Comparison of ENCODE assay signal across 16 cellular contexts in genomic region chr3:32262201-32262600, GRCh38. TPM values are rescaled to one million over a fixed set of nuclear protein-coding genes. Genes with fewer than 3 reads are reported as not detected.
A peak's percentile ranks its signal among the peaks of the same experiment; 100 is the strongest.
DNase-seq lines count a peak whose midpoint lies in the region; ATAC-seq and TF ChIP-seq lines count a peak whose summit lies in the region.
"Had no signal": no experiment of that assay in that cellular context is flagged by ENCODE, and none has a peak within 500 bp of the region (broad histone marks: within the 10 kb centered on the region; RNA-seq: fewer than 3 reads in every experiment).

No MANE protein-coding gene starts in this region.

- H3K4me3 ChIP-seq in HCT116 (replicated peaks in 1 of 2; ENCODE audit: low read depth in 1 of 2, low read length in 2 of 2) (no peak overlapping the region), endodermal cell (ENCODE audit: low read length) (no peak overlapping the region)
- H3K4me3 ChIP-seq: GM23248 had no signal

- no peak overlapping the region for H3K9ac ChIP-seq in H9 (ENCODE audit: extremely low read depth, insufficient read length, low read length)
- H3K9ac ChIP-seq in HCT116 (ENCODE audit: low read length) = no peak overlapping the region
- no peak overlapping the region for H3K9ac ChIP-seq in endodermal cell (ENCODE audit: extremely low read depth, low read length, poor library complexity, severe bottlenecking)
- H3K9ac ChIP-seq: GM23248 had no signal

- H3K4me1 ChIP-seq in H9 (ENCODE audit: insufficient read depth, low read length) = no peaks in the 10 kb centered on the region
- peaks cover 0 to 4% of the 10 kb centered on the region in 2 experiments; a peak in 1 of 4 replicates for H3K4me1 ChIP-seq in HCT116 (ENCODE audit: control insufficient read depth in 1 of 2, insufficient read depth in 2 of 2, low read length in 2 of 2)
- no peaks in the 10 kb centered on the region for H3K4me1 ChIP-seq in endodermal cell (ENCODE audit: control insufficient read depth, insufficient read depth, low read length)

- H3K9me3 ChIP-seq in H9 (ENCODE audit: control insufficient read depth, low read depth, low read length) (no peaks in the 10 kb centered on the region), HCT116 (ENCODE audit: control insufficient read depth in 1 of 2, insufficient read depth in 1 of 2, low read depth in 1 of 2, low read length in 2 of 2) (no peaks in the 10 kb centered on the region), endodermal cell (ENCODE audit: control insufficient read depth, low read length) (no peaks in the 10 kb centered on the region)

- WGBS in H9 (ENCODE audit: extremely low coverage, insufficient read length, low lambda C conversion rate) = no CpG with 5 or more reads among the region's 2 CpGs
- 98 to 100% methylated on average over 1 to 2 of the region's 2 CpGs for WGBS in endodermal cell (ENCODE audit: insufficient coverage in 1 of 2, insufficient read length in 1 of 2), 2 experiments

- TF ChIP-seq CTCF in H9 (conservative IDR thresholded peaks at IDR 0.05) (peak; percentile 14; the same call in 1 of the 3 replicates), HCT116 (IDR thresholded peaks at IDR 0.05 in 2 of 3, conservative IDR thresholded peaks at IDR 0.05 in 1 of 3; ENCODE audit: borderline replicate concordance in 1 of 3, insufficient read depth in 1 of 3, low read depth in 2 of 3, low read length in 2 of 3) (no peak), endodermal cell (conservative IDR thresholded peaks at IDR 0.05) (peak; percentile 30), omental fat pad (IDR thresholded peaks at IDR 0.05) (no peak)

- no peaks in the 10 kb centered on the region for H3K4me1 Mint-ChIP-seq in H9
- peaks cover 4% of the 10 kb centered on the region for H3K4me1 Mint-ChIP-seq in endodermal cell

- H2BK5ac ChIP-seq in H9 (ENCODE audit: insufficient read length, low read length) = no peak overlapping the region

- no peak overlapping the region for H3T11ph ChIP-seq in H9 (ENCODE audit: low read length)

- H3K4ac ChIP-seq in H9 (ENCODE audit: low read depth, low read length) = no peak overlapping the region

- no peaks in the 10 kb centered on the region for H3K9me2 ChIP-seq in HCT116 (ENCODE audit: insufficient read depth)

- no peak overlapping the region for H3K4me3 Mint-ChIP-seq in H9
- no peak overlapping the region for H3K4me3 Mint-ChIP-seq in endodermal cell
- H3K4me3 Mint-ChIP-seq: CD4-positive, alpha-beta memory T cell; HFFc6 had no signal

- no peak overlapping the region for H3K23ac ChIP-seq in H9 (ENCODE audit: insufficient read length, low read depth, low read length)

- H2BK20ac ChIP-seq in H9 (ENCODE audit: low read depth, low read length, poor library complexity, severe bottlenecking) = no peak overlapping the region

- H2BK15ac ChIP-seq in H9 (ENCODE audit: low read depth, low read length) = no peak overlapping the region

- no peaks in the 10 kb centered on the region; a peak in 3 of 5 replicates for H3K9me3 Mint-ChIP-seq in H9
- H3K9me3 Mint-ChIP-seq in endodermal cell = no peaks in the 10 kb centered on the region
- H3K9me3 Mint-ChIP-seq: HFFc6 had no signal

- H4K20me1 ChIP-seq in H9 (ENCODE audit: control insufficient read depth, insufficient read depth, insufficient read length) (no peaks in the 10 kb centered on the region), HCT116 (ENCODE audit: insufficient read depth) (no peaks in the 10 kb centered on the region)

- no peak overlapping the region for H2BK12ac ChIP-seq in H9 (ENCODE audit: insufficient read length, low read depth, low read length)

- H2AFZ ChIP-seq in H9 (ENCODE audit: low read length) = no peak overlapping the region
- H2AFZ ChIP-seq in HCT116 (ENCODE audit: low read depth, low read length, poor library complexity, severe bottlenecking) = no peak overlapping the region
- H2AFZ ChIP-seq: GM23248 had no signal

- no peak for TF ChIP-seq RAD21 in HCT116 (IDR thresholded peaks at IDR 0.05; ENCODE audit: low read depth)

- POLR2A ChIA-PET in HCT116 (lab: Charles Lee) = no interaction called here

- H2AK5ac ChIP-seq in H9 (ENCODE audit: insufficient read length, low read length) = no peak overlapping the region

- H3K18ac ChIP-seq in H9 (ENCODE audit: insufficient read length, low read depth, low read length) = no peak overlapping the region

- no peak for DNase-seq in H9
- DNase-seq in HCT116 (ENCODE audit: low read depth, low spot score) = no peak
- DNase-seq in endodermal cell = no peak
- no peak for DNase-seq in NCI-H2227 (lab: John Stamatoyannopoulos, UW; ENCODE audit: unreplicated experiment)
- DNase-seq in omental fat pad (ENCODE audit: low spot score) = no peak
- DNase-seq in activated T-cell treated with anti-CD3 and anti-CD28 coated beads, Interleukin-2, amount 50 U/mL, for 48 hours = no peak
- DNase-seq: C1 segment of cervical spinal cord; Calu3; CD4-positive, alpha-beta memory T cell; COR-L47; DMS53; DMS79 treated with DMSO at 0.1 percent for 48 hours; GF-D8; GM23248; H7; HFFc6 had no signal

- H4K5ac ChIP-seq in H9 (ENCODE audit: insufficient read length, low read depth, low read length) = no peak overlapping the region

- peak; percentile 72 for ATAC-seq in HCT116
- no peak for ATAC-seq in omental fat pad (ENCODE audit: low FRiP score)

- H3K4me2 ChIP-seq in H9 (ENCODE audit: insufficient read depth, insufficient read length, low read length) = no peak overlapping the region
- H3K4me2 ChIP-seq in HCT116 (ENCODE audit: low read length) = no peak overlapping the region

- no peak overlapping the region for H3K14ac ChIP-seq in H9 (ENCODE audit: insufficient read depth, low read length)

- H3K23me2 ChIP-seq in H9 (ENCODE audit: insufficient read length, low read depth, low read length, poor library complexity, severe bottlenecking) = no peaks in the 10 kb centered on the region

- no peak overlapping the region for H3K27ac Mint-ChIP-seq in H9
- H3K27ac Mint-ChIP-seq in endodermal cell = no peak overlapping the region
- H3K27ac Mint-ChIP-seq: CD4-positive, alpha-beta memory T cell; HFFc6 had no signal

- no peak overlapping the region for H4K8ac ChIP-seq in H9 (replicated peaks; ENCODE audit: insufficient read length, low read depth, low read length)

- H3K36me3 ChIP-seq in HCT116 (ENCODE audit: control insufficient read depth in 1 of 2, insufficient read depth in 2 of 2, low read length in 2 of 2) (peaks cover 0 to 6% of the 10 kb centered on the region in 2 experiments; a peak in 1 of 4 replicates), endodermal cell (ENCODE audit: control insufficient read depth, insufficient read depth, low read length) (no peaks in the 10 kb centered on the region)

- H2BK120ac ChIP-seq in H9 (ENCODE audit: low read depth, low read length, poor library complexity, severe bottlenecking) = no peak overlapping the region

- H3K27ac ChIP-seq in H9 (ENCODE audit: insufficient read length, low read depth, low read length) (no peak overlapping the region), HCT116 (ENCODE audit: low read depth, low read length) (no peak overlapping the region), endodermal cell (ENCODE audit: low read depth, low read length) (no peak overlapping the region)
- H3K27ac ChIP-seq: GM23248 had no signal

- H3K27me3 ChIP-seq in H9 (ENCODE audit: insufficient read depth, low read length) = no peaks in the 10 kb centered on the region
- H3K27me3 ChIP-seq in HCT116 (ENCODE audit: insufficient read depth, low read length) = no peaks in the 10 kb centered on the region
- no peaks in the 10 kb centered on the region for H3K27me3 ChIP-seq in endodermal cell (ENCODE audit: control insufficient read depth, insufficient read depth, low read length, poor library complexity, severe bottlenecking)

- H4K91ac ChIP-seq in H9 (ENCODE audit: insufficient read length, low read depth, low read length) = no peak overlapping the region

- CTCF ChIA-PET in HCT116 (lab: Charles Lee) = no interaction called here

- intact Hi-C loops in HCT116 (cut with micrococcal nuclease) = no loop called here

- H3K79me2 ChIP-seq in H9 (ENCODE audit: insufficient read depth, low read length) (no peaks in the 10 kb centered on the region; the same call in 1 of the 2 replicates), HCT116 (ENCODE audit: insufficient read depth, low read length) (peaks cover 34% of the 10 kb centered on the region)

- H3K36me3 Mint-ChIP-seq in H9 (ENCODE audit: insufficient read depth in 1 of 3, low read depth in 3 of 3) = peaks cover 1 to 26% (median 7%) of the 10 kb centered on the region in 3 experiments; a peak in 5 of 7 replicates
- peaks cover 3% of the 10 kb centered on the region for H3K36me3 Mint-ChIP-seq in endodermal cell (ENCODE audit: low read depth)

- H3K27me3 Mint-ChIP-seq in H9 (ENCODE audit: low read depth) (no peaks in the 10 kb centered on the region), endodermal cell (ENCODE audit: insufficient read depth) (no peaks in the 10 kb centered on the region)
- H3K27me3 Mint-ChIP-seq: CD4-positive, alpha-beta memory T cell had no signal

- no peak for TF ChIP-seq POLR2A in HCT116 (IDR thresholded peaks at IDR 0.05; ENCODE audit: borderline replicate concordance, extremely low read depth, insufficient read depth, insufficient read length)

- H3K56ac ChIP-seq in H9 (ENCODE audit: insufficient read length, low read depth, low read length) = no peak overlapping the region

- H3K79me1 ChIP-seq in H9 (ENCODE audit: insufficient read depth, low read depth, low read length, poor library complexity, severe bottlenecking) = no peaks in the 10 kb centered on the region

- RAD21 ChIA-PET in HCT116 (lab: Charles Lee; ENCODE audit: low non-redundant PET in 1 of 2, low total read pairs in 2 of 2, uncharacterized antibody in 2 of 2, unreplicated experiment in 2 of 2) = no interaction called here

- BruUV-seq in HCT116 (replicated peaks; lab: Mats Ljungman, UMichigan) = no TSS peak

TF ChIP-seq in HCT116, 20 proteins besides CTCF, POLR2A, EP300 and RAD21:
- TF ChIP-seq CBX3 (IDR thresholded peaks at IDR 0.05; ENCODE audit: low read depth) (no peak), MAX (IDR thresholded peaks at IDR 0.05) (no peak), CEBPB (IDR thresholded peaks at IDR 0.05; ENCODE audit: low read depth) (no peak)

RNA-seq across cellular contexts. Expression of gene CMTM8, which starts 23.7 kb away (rescaled TPM):
- total RNA-seq in H9 (2021) (4.0 TPM in 2 replicates), HCT116 (2021; ENCODE audit: unreplicated experiment) (19.4 TPM), endodermal cell (10 to 100 TPM in 1 of 2 donors, 1 to 10 TPM in 1; 5.8 to 11.6 TPM), omental fat pad (10 to 100 TPM in 1 of 4 donors, 1 to 10 TPM in 3; 4.8 to 18.3 (median 5.2) TPM)
- 14.5 and 17.1 TPM in 2 replicates for polyA plus RNA-seq in HCT116 (2012)
- 6.5 TPM for polyA plus RNA-seq in endodermal cell (2013, experiment 1 of 2)
- 5.8 TPM for polyA plus RNA-seq in endodermal cell (2013, experiment 2 of 2)
- total RNA-seq: GM23248, HFFc6 had no signal
- polyA plus RNA-seq: GM23248 had no signal

Comparison
In these comparisons a context has a peak if more than half of its experiments do, and no peak if none do; other contexts are left out.
1. CTCF ChIP-seq: peak in H9 (single experiment) and endodermal cell (single experiment); none in HCT116 (0 of 3) and omental fat pad (0 of 3).